ENCODE assay signal across 35 cellular contexts in genomic region chr4:65951177-65951576, GRCh38.
"Had no signal": no experiment of that assay in that cellular context is flagged by ENCODE, and none has a peak within 500 bp of the region (broad histone marks: within the 10 kb centered on the region; RNA-seq: fewer than 3 reads in every experiment).

No MANE protein-coding gene starts in this region.

- H3K9me3 ChIP-seq: SJSA1, SK-N-SH had no signal

- H3K4me3 ChIP-seq: cardiac muscle cell, Peyer's patch, SJSA1 had no signal

- H3K9me3 Mint-ChIP-seq: T-helper 1 cell treated with Interleukin-12 subunit alpha and Interleukin-12 subunit beta and Interleukin-4 antibody, amounts not matched to agents 30 μg/mL and 1 μg/mL, for 36 hours had no signal

- H3K9ac ChIP-seq: SK-N-SH had no signal

- H3K27ac Mint-ChIP-seq: activated CD4-positive, alpha-beta memory T cell treated with anti-CD3 and anti-CD28 coated beads, Interleukin-2, amount 10 ng/mL, durations not matched to agents 7 days and 5 days; activated CD8-positive, alpha-beta memory T cell treated with anti-CD3 and anti-CD28 coated beads, Interleukin-2, amount 10 ng/mL, durations not matched to agents 7 days and 5 days; activated naive CD8-positive, alpha-beta T cell treated with anti-CD3 and anti-CD28 coated beads for 36 hours; T-helper 1 cell treated with Interleukin-12 subunit alpha and Interleukin-12 subunit beta and Interleukin-4 antibody, amounts not matched to agents 30 μg/mL and 1 μg/mL, for 36 hours; T-helper 2 cell treated with Interferon-gamma antibody and Interleukin-4, amounts not matched to agents 5 μg/mL and 100 μg/mL, for 36 hours had no signal

- H3K27me3 Mint-ChIP-seq: activated CD4-positive, alpha-beta memory T cell treated with anti-CD3 and anti-CD28 coated beads, Interleukin-2, amount 10 ng/mL, durations not matched to agents 7 days and 5 days; activated CD8-positive, alpha-beta memory T cell treated with anti-CD3 and anti-CD28 coated beads, Interleukin-2, amount 10 ng/mL, durations not matched to agents 7 days and 5 days; activated naive CD8-positive, alpha-beta T cell treated with anti-CD3 and anti-CD28 coated beads for 36 hours; central memory CD8-positive, alpha-beta T cell had no signal

- H3K4me3 Mint-ChIP-seq: activated CD4-positive, alpha-beta memory T cell treated with anti-CD3 and anti-CD28 coated beads, Interleukin-2, amount 10 ng/mL, durations not matched to agents 7 days and 5 days; activated CD8-positive, alpha-beta memory T cell treated with anti-CD3 and anti-CD28 coated beads, Interleukin-2, amount 10 ng/mL, durations not matched to agents 7 days and 5 days; activated naive CD8-positive, alpha-beta T cell treated with anti-CD3 and anti-CD28 coated beads for 36 hours; central memory CD8-positive, alpha-beta T cell; T-helper 1 cell treated with Interleukin-12 subunit alpha and Interleukin-12 subunit beta and Interleukin-4 antibody, amounts not matched to agents 30 μg/mL and 1 μg/mL, for 36 hours; T-helper 2 cell treated with Interferon-gamma antibody and Interleukin-4, amounts not matched to agents 5 μg/mL and 100 μg/mL, for 36 hours had no signal

- H3K36me3 ChIP-seq: cardiac muscle cell, Peyer's patch, SJSA1 had no signal

- DNase-seq: activated CD4-positive, alpha-beta memory T cell treated with anti-CD3 and anti-CD28 coated beads, Interleukin-2, amount 10 ng/mL, durations not matched to agents 7 days and 5 days; activated CD4-positive, alpha-beta T cell treated with anti-CD3 and anti-CD28 coated beads for 1 hour; activated CD4-positive, alpha-beta T cell treated with anti-CD3 and anti-CD28 coated beads for 48 hours; activated CD4-positive, CD25-positive, alpha-beta regulatory T cell; activated CD8-positive, alpha-beta memory T cell treated with anti-CD3 and anti-CD28 coated beads for 24 hours; activated CD8-positive, alpha-beta memory T cell treated with anti-CD3 and anti-CD28 coated beads, Interleukin-2, amount 10 ng/mL, durations not matched to agents 7 days and 5 days; activated CD8-positive, alpha-beta memory T cell treated with anti-CD3 and anti-CD28 coated beads, Interleukin-2, amount 50 U/mL, for 48 hours; activated effector memory CD4-positive, alpha-beta T cell treated with anti-CD3 and anti-CD28 coated beads, Interleukin-2, amount 50 U/mL, for 16 hours; activated naive CD4-positive, alpha-beta T cell; activated naive CD4-positive, alpha-beta T cell treated with anti-CD3 and anti-CD28 coated beads, Interleukin-2, amount 50 U/mL, for 16 hours; activated naive CD8-positive, alpha-beta T cell treated with anti-CD3 and anti-CD28 coated beads for 36 hours; activated T-cell treated with anti-CD3 and anti-CD28 coated beads, Interleukin-2, amount 50 U/mL, for 48 hours; amniotic stem cell; aorta; Karpas-422; NCI-H1105; NCI-H1417 treated with DMSO at 0.1 percent for 48 hours; NCI-H187 treated with DMSO at 0.1 percent for 48 hours; NCI-H2081; NCI-H2171 treated with DMSO at 0.1 percent for 48 hours; NCI-H2227 treated with DMSO at 0.1 percent for 48 hours; NCI-H446; NCI-H510A treated with DMSO at 0.1 percent for 48 hours; NCI-H69; NCI-H82; Peyer's patch; RPMI8226; SHP77 treated with DMSO at 0.1 percent for 48 hours; SK-N-SH had no signal

- H3K27me3 ChIP-seq: cardiac muscle cell, Peyer's patch, SJSA1 had no signal

- H3K4me1 ChIP-seq: Peyer's patch, SJSA1 had no signal

- H3K27ac ChIP-seq: cardiac muscle cell, Peyer's patch, SJSA1, VCaP had no signal

- ATAC-seq: activated CD8-positive, alpha-beta memory T cell treated with anti-CD3 and anti-CD28 coated beads, Interleukin-2, amount 10 ng/mL, durations not matched to agents 7 days and 5 days had no signal

- H3K4me2 ChIP-seq: SK-N-SH had no signal

- H3K36me3 Mint-ChIP-seq: activated CD8-positive, alpha-beta memory T cell treated with anti-CD3 and anti-CD28 coated beads, Interleukin-2, amount 10 ng/mL, durations not matched to agents 7 days and 5 days; activated naive CD8-positive, alpha-beta T cell treated with anti-CD3 and anti-CD28 coated beads for 36 hours had no signal

- H3K4me1 Mint-ChIP-seq: activated CD4-positive, alpha-beta memory T cell treated with anti-CD3 and anti-CD28 coated beads, Interleukin-2, amount 10 ng/mL, durations not matched to agents 7 days and 5 days; activated CD8-positive, alpha-beta memory T cell treated with anti-CD3 and anti-CD28 coated beads, Interleukin-2, amount 10 ng/mL, durations not matched to agents 7 days and 5 days; activated naive CD8-positive, alpha-beta T cell treated with anti-CD3 and anti-CD28 coated beads for 36 hours; central memory CD8-positive, alpha-beta T cell had no signal
